Comparison of ENCODE assay signal across 24 cellular contexts in genomic region chr12:127077262-127078045, GRCh38.
DNase-seq lines count a peak whose midpoint lies in the region; ATAC-seq, FAIRE-seq and TF ChIP-seq lines count a peak whose summit lies in the region.
"Had no signal": no experiment of that assay in that cellular context is flagged by ENCODE, and none has a peak within 500 bp of the region (broad histone marks: within the 10 kb centered on the region; RNA-seq: fewer than 3 reads in every experiment).

No MANE protein-coding gene starts in this region.

- H3K4me2 ChIP-seq in HCT116 (ENCODE audit: low read length): no peak overlapping the region
- H3K4me2 ChIP-seq: BLaER1, GM23338 had no signal

- H3K27me3 ChIP-seq in A673 (replicated peaks; ENCODE audit: insufficient read depth, low read depth, low read length, poor library complexity) (no peaks in the 10 kb centered on the region), HCT116 (ENCODE audit: insufficient read depth, low read length) (no peaks in the 10 kb centered on the region), tibial artery (peaks cover 0 to 9% of the 10 kb centered on the region in 2 donors)
- H3K27me3 ChIP-seq: BLaER1 had no signal

- TF ChIP-seq RAD21 in HCT116 (IDR thresholded peaks at IDR 0.05; ENCODE audit: low read depth): no peak

- H3K9me2 ChIP-seq in HCT116 (ENCODE audit: insufficient read depth): no peaks in the 10 kb centered on the region

- no peak overlapping the region for H3K9ac ChIP-seq in HCT116 (ENCODE audit: low read length)
- H3K9ac ChIP-seq: BLaER1 had no signal

- BruUV-seq in A673 (replicated peaks; lab: Mats Ljungman, UMichigan): no TSS peak
- BruUV-seq in HCT116 (replicated peaks; lab: Mats Ljungman, UMichigan): no TSS peak

- H3K4me3 ChIP-seq in A673 (ENCODE audit: low read depth, low read length, poor library complexity, severe bottlenecking): no peak overlapping the region
- no peak overlapping the region for H3K4me3 ChIP-seq in HCT116 (replicated peaks in 1 of 2; ENCODE audit: low read depth in 1 of 2, low read length in 2 of 2)
- no peak overlapping the region for H3K4me3 ChIP-seq in astrocyte of the spinal cord (ENCODE audit: low read depth, low read length)
- H3K4me3 ChIP-seq in tibial artery: no peak overlapping the region
- H3K4me3 ChIP-seq: BLaER1, GM12878, GM23338 had no signal

- H3K27ac ChIP-seq in A673 (ENCODE audit: low read depth, low read length, poor library complexity, severe bottlenecking) (peak overlapping the region; percentile 82), HCT116 (ENCODE audit: low read depth, low read length) (no peak overlapping the region), tibial artery (no peak overlapping the region)
- H3K27ac ChIP-seq: BLaER1 had no signal

- peaks cover 24% of the 10 kb centered on the region for H3K79me2 ChIP-seq in HCT116 (ENCODE audit: insufficient read depth, low read length)

- CTCF ChIA-PET in A673 (lab: Charles Lee): no interaction called here
- CTCF ChIA-PET in HCT116 (lab: Charles Lee): no interaction called here

- no peaks in the 10 kb centered on the region for H4K20me1 ChIP-seq in HCT116 (ENCODE audit: insufficient read depth)
- H4K20me1 ChIP-seq: BLaER1 had no signal

- H3K4me1 ChIP-seq in A673 (ENCODE audit: insufficient read depth, low read length, poor library complexity, severe bottlenecking): peaks cover 68% of the 10 kb centered on the region
- no peaks in the 10 kb centered on the region; a peak in 1 of 4 replicates for H3K4me1 ChIP-seq in HCT116 (ENCODE audit: control insufficient read depth in 1 of 2, insufficient read depth in 2 of 2, low read length in 2 of 2)
- no peaks in the 10 kb centered on the region for H3K4me1 ChIP-seq in tibial artery
- H3K4me1 ChIP-seq: BLaER1 had no signal

- FAIRE-seq in urothelium cell line (lab: Jason Lieb, UNC): no peak
- FAIRE-seq: GM12878, HTR-8/SVneo had no signal

- RAD21 ChIA-PET in HCT116 (lab: Charles Lee; ENCODE audit: low non-redundant PET in 1 of 2, low total read pairs in 2 of 2, uncharacterized antibody in 2 of 2, unreplicated experiment in 2 of 2): no interaction called here

- in situ Hi-C loops in astrocyte of the spinal cord (cut with HindIII; ENCODE audit: low sequenced_read_pairs): no loop called here

- intact Hi-C loops in A673 (cut with micrococcal nuclease; ENCODE audit: unreplicated experiment): no loop called here
- intact Hi-C loops in HCT116 (cut with micrococcal nuclease): no loop called here
- intact Hi-C loops in tibial artery (cut with DNase I; ENCODE audit: low total_unique reads): no loop called here

- TF ChIP-seq CTCF in A673 (conservative IDR thresholded peaks at IDR 0.05; ENCODE audit: low read depth, low read length) (no peak), HCT116 (IDR thresholded peaks at IDR 0.05 in 2 of 3, conservative IDR thresholded peaks at IDR 0.05 in 1 of 3; ENCODE audit: borderline replicate concordance in 1 of 3, insufficient read depth in 1 of 3, low read depth in 2 of 3, low read length in 2 of 3) (peak in 2 of 3 experiments; percentile 12 to 35; a peak in 3 of 6 replicates), astrocyte of the spinal cord (IDR thresholded peaks at IDR 0.05; ENCODE audit: low read depth, low read length) (peak; percentile 4), tibial artery (IDR thresholded peaks at IDR 0.05) (no peak)

- no peak for TF ChIP-seq POLR2A in HCT116 (IDR thresholded peaks at IDR 0.05; ENCODE audit: borderline replicate concordance, extremely low read depth, insufficient read depth, insufficient read length)

- DNase-seq in A673 (ENCODE audit: low spot score): no peak
- DNase-seq in HCT116 (ENCODE audit: low read depth, low spot score): no peak
- no peak for DNase-seq in astrocyte of the spinal cord (ENCODE audit: low read depth, low spot score)
- DNase-seq in iPS-NIHi7 (ENCODE audit: extremely low spot score): peak; percentile 27
- no peak for DNase-seq in tibial artery
- no peak for DNase-seq in GF-D8 (lab: John Stamatoyannopoulos, UW)
- DNase-seq in urothelium cell line (ENCODE audit: low spot score): no peak
- DNase-seq: 8988T; CD4-positive, CD25-positive, alpha-beta regulatory T cell; DMS153; HCEC 1CT; KBM-7; MM.1S; NCI-H1694; NCI-H2029 treated with DMSO at 0.1 percent for 48 hours; NCI-H446 treated with DMSO at 0.1 percent for 48 hours; NCI-H526; RPMI8226; SHP77 had no signal

- H3K36me3 ChIP-seq in A673 (ENCODE audit: insufficient read depth, low read length, poor library complexity, severe bottlenecking) (no peaks in the 10 kb centered on the region), HCT116 (ENCODE audit: control insufficient read depth in 1 of 2, insufficient read depth in 2 of 2, low read length in 2 of 2) (no peaks in the 10 kb centered on the region), tibial artery (no peaks in the 10 kb centered on the region)
- H3K36me3 ChIP-seq: BLaER1 had no signal

- ATAC-seq in HCT116 (no peak), HG02571 (IDR thresholded peaks at IDR 0.05; ENCODE audit: unreplicated experiment) (no peak)
- ATAC-seq: GM12878, GM23338 had no signal

- POLR2A ChIA-PET in A673 (lab: Charles Lee; ENCODE audit: low non-redundant PET) (no interaction called here), HCT116 (lab: Charles Lee) (no interaction called here)

- H3K9me3 ChIP-seq in A673 (ENCODE audit: low read depth, low read length, poor library complexity, severe bottlenecking) (no peaks in the 10 kb centered on the region), HCT116 (ENCODE audit: control insufficient read depth in 1 of 2, insufficient read depth in 1 of 2, low read depth in 1 of 2, low read length in 2 of 2) (no peaks in the 10 kb centered on the region; a peak in 1 of 4 replicates), tibial artery (no peaks in the 10 kb centered on the region)
- H3K9me3 ChIP-seq: BLaER1 had no signal

- H2AFZ ChIP-seq in HCT116 (ENCODE audit: low read depth, low read length, poor library complexity, severe bottlenecking): no peak overlapping the region
- H2AFZ ChIP-seq: GM23338 had no signal

TF ChIP-seq in HCT116, 20 proteins besides CTCF, POLR2A, EP300 and RAD21:
- TF ChIP-seq TCF7L2 (IDR thresholded peaks at IDR 0.05; ENCODE audit: borderline replicate concordance, extremely low read depth, insufficient read depth, insufficient read length): no peak
- no peak for TF ChIP-seq ZFX (IDR thresholded peaks at IDR 0.05)
- TF ChIP-seq EGR1 (IDR thresholded peaks at IDR 0.05; ENCODE audit: low read depth): no peak
- TF ChIP-seq, protein P1, sequence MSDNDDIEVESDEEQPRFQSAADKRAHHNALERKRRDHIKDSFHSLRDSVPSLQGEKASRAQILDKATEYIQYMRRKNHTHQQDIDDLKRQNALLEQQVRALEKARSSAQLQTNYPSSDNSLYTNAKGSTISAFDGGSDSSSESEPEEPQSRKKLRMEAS (IDR thresholded peaks at IDR 0.05): no peak
- TF ChIP-seq SIN3A (IDR thresholded peaks at IDR 0.05; ENCODE audit: low read depth): no peak

Comparison
In these comparisons a context has a peak if more than half of its experiments do, and no peak if none do; other contexts are left out.
1. CTCF ChIP-seq: peak in HCT116 (2 of 3) and astrocyte of the spinal cord (single experiment); none in A673 (single experiment) and tibial artery (0 of 2).